ENCODE assay signal across 8 cellular contexts in genomic region chrX:103215768-103216085, GRCh38. TPM values are rescaled to one million over a fixed set of nuclear protein-coding genes. Genes with fewer than 3 reads are reported as not detected.
DNase-seq lines count a peak whose midpoint lies in the region; ATAC-seq, FAIRE-seq and TF ChIP-seq lines count a peak whose summit lies in the region.

No MANE protein-coding gene starts in this region.

- CTCF ChIA-PET in BJ (lab: Yijun Ruan, JAX): no interaction called here

- no peak overlapping the region for H3K27ac Mint-ChIP-seq in activated T-helper 17 cell treated with anti-CD3 and anti-CD28 coated beads, Interleukin-2, amount 50 U/mL, for 72 hours

- H3K27ac ChIP-seq in skin epidermis: peak overlapping the region in 18 of 21 experiments; percentile 62 to 92 (median 84)

- DNase-seq in BJ (ENCODE audit: low read depth) (no peak), HCEC 1CT (peak; percentile 1), GM19239 (ENCODE audit: insufficient read length, low spot score) (no peak), SKM-1 (lab: John Stamatoyannopoulos, UW; ENCODE audit: unreplicated experiment) (no peak)

- TF ChIP-seq CTCF in BJ (IDR thresholded peaks at IDR 0.05; ENCODE audit: insufficient read depth, low read depth, low read length): no peak

- no peak for FAIRE-seq in GM19239 (lab: Jason Lieb, UNC)

- POLR2A ChIA-PET in BJ (lab: Charles Lee): no interaction called here

- peaks cover 6% of the 10 kb centered on the region for H3K36me3 Mint-ChIP-seq in activated T-helper 17 cell treated with anti-CD3 and anti-CD28 coated beads, Interleukin-2, amount 50 U/mL, for 72 hours (ENCODE audit: low read depth)

- peaks cover 3% of the 10 kb centered on the region; the same call in 1 of the 2 replicates for H3K27me3 ChIP-seq in BJ (ENCODE audit: control insufficient read depth, insufficient read depth, low read length)

- H3K9me3 Mint-ChIP-seq in activated T-helper 17 cell treated with anti-CD3 and anti-CD28 coated beads, Interleukin-2, amount 50 U/mL, for 72 hours: no peaks in the 10 kb centered on the region

- no peak for ATAC-seq in activated T-helper 17 cell treated with anti-CD3 and anti-CD28 coated beads, Interleukin-2, amount 50 U/mL, for 72 hours (replicated peaks)
- no peak for ATAC-seq in GM19395 (IDR thresholded peaks at IDR 0.05; ENCODE audit: unreplicated experiment)

- H3K4me3 ChIP-seq in BJ (ENCODE audit: low read depth, low read length): peak overlapping the region; percentile 80
- peak overlapping the region; percentile 62 for H3K4me3 ChIP-seq in iPS-11a (ENCODE audit: low read depth, low read length)
- peak overlapping the region; percentile 56 to 83 (median 64) for H3K4me3 ChIP-seq in skin epidermis

- H3K36me3 ChIP-seq in BJ (ENCODE audit: control insufficient read depth, insufficient read depth, low read length): no peaks in the 10 kb centered on the region

- peak overlapping the region; percentile 47 for H3K4me3 Mint-ChIP-seq in activated T-helper 17 cell treated with anti-CD3 and anti-CD28 coated beads, Interleukin-2, amount 50 U/mL, for 72 hours

- H3K4me1 Mint-ChIP-seq in activated T-helper 17 cell treated with anti-CD3 and anti-CD28 coated beads, Interleukin-2, amount 50 U/mL, for 72 hours: no peaks in the 10 kb centered on the region

- no peaks in the 10 kb centered on the region for H3K27me3 Mint-ChIP-seq in activated T-helper 17 cell treated with anti-CD3 and anti-CD28 coated beads, Interleukin-2, amount 50 U/mL, for 72 hours

RNA-seq across cellular contexts. Expression of gene BEX4, which starts 0.8 kb away (rescaled TPM):
- polyA plus RNA-seq in BJ (2011; rRNA removed): 13.6 and 38.7 TPM in 2 replicates
- polyA minus RNA-seq in BJ (2011; rRNA and poly(A)+ RNA removed): 1.2 and 2.8 TPM in 2 replicates
- 1 to 10 TPM; 5.0 to 7.3 TPM for total RNA-seq in activated T-helper 17 cell treated with anti-CD3 and anti-CD28 coated beads, Interleukin-2, amount 50 U/mL, for 72 hours

RNA-seq across cellular contexts. Expression of gene TCEAL8, which starts 39.2 kb away (rescaled TPM):
- 26.7 and 76.1 TPM in 2 replicates for polyA plus RNA-seq in BJ (2011; rRNA removed)
- 5.9 and 7.3 TPM in 2 replicates for polyA minus RNA-seq in BJ (2011; rRNA and poly(A)+ RNA removed)
- 10 to 100 TPM; 22.8 to 25.6 TPM for total RNA-seq in activated T-helper 17 cell treated with anti-CD3 and anti-CD28 coated beads, Interleukin-2, amount 50 U/mL, for 72 hours
